19 cellular contexts compared by ENCODE assay signal in the genomic region with DNA sequence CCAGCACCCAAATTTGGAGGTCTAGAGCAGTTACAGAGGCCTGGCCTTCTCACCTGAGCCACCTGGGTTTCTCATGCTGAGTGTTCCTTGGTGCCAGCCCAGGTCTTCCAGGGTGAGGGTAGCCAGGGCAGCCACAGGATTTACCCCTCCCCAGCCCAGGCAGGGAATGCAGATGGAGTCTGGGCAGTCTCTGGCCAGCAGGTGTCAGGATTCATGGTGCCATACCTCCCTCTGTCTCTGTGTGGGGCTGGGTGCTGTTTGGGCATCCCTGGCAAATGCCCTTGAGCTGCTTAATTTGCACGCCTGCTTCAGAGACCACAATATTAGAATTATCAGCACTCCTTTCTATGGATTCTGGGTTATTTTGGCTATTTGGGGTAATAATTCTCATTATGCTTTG.
A peak's percentile ranks its signal among the peaks of the same experiment; 100 is the strongest.
DNase-seq lines count a peak whose midpoint lies in the region; ATAC-seq, FAIRE-seq and TF ChIP-seq lines count a peak whose summit lies in the region.
"Had no signal": no experiment of that assay in that cellular context is flagged by ENCODE, and none has a peak within 500 bp of the region (broad histone marks: within the 10 kb centered on the region; RNA-seq: fewer than 3 reads in every experiment).

No MANE protein-coding gene starts in this region.

- TF ChIP-seq EP300 in H1 (IDR thresholded peaks at IDR 0.05; ENCODE audit: borderline replicate concordance in 1 of 2, low read depth in 2 of 2, low read length in 2 of 2), result no peak

- no peaks in the 10 kb centered on the region for H3K79me1 ChIP-seq in H1 (ENCODE audit: low read depth, low read length)

- H4K91ac ChIP-seq in H1 (replicated peaks; ENCODE audit: insufficient read length, low read length), result no peak overlapping the region

- no peaks in the 10 kb centered on the region for H3K23me2 ChIP-seq in H1 (ENCODE audit: low read depth, low read length)

- H4K8ac ChIP-seq in H1 (ENCODE audit: extremely low read depth, insufficient read depth, low read length), result no peak overlapping the region

- no peak overlapping the region for H2BK12ac ChIP-seq in H1 (ENCODE audit: low read depth, low read length)

- no peak overlapping the region for H4K5ac ChIP-seq in H1 (ENCODE audit: insufficient read length, low read depth, low read length)

- no peaks in the 10 kb centered on the region for H3K4me1 ChIP-seq in H1 (replicated peaks in 1 of 4; ENCODE audit: control insufficient read depth in 3 of 4, insufficient read depth in 4 of 4, low read length in 3 of 4)
- H3K4me1 ChIP-seq in right lobe of liver, result peaks cover 0 to 19% (median 8%) of the 10 kb centered on the region in 4 donors
- H3K4me1 ChIP-seq: left ventricle myocardium inferior, right atrium auricular region had no signal

- no peaks in the 10 kb centered on the region for H4K20me1 ChIP-seq in H1 (replicated peaks in 1 of 2; ENCODE audit: control insufficient read depth in 1 of 2, insufficient read depth in 2 of 2, low read length in 2 of 2)

- H3K4ac ChIP-seq in H1 (replicated peaks; ENCODE audit: insufficient read length, low read depth, low read length), result no peak overlapping the region

- no peak overlapping the region for H3K9ac ChIP-seq in H1 (replicated peaks in 1 of 4; ENCODE audit: extremely low read depth in 1 of 4, low read depth in 3 of 4, low read length in 3 of 4)

- H3K9me3 Mint-ChIP-seq in HFFc6, result no peaks in the 10 kb centered on the region; the same call in 1 of the 2 replicates

- H2AK5ac ChIP-seq in H1 (ENCODE audit: low read depth, low read length), result no peak overlapping the region

- peaks cover 4% of the 10 kb centered on the region for H3K27me3 Mint-ChIP-seq in HFFc6 (ENCODE audit: insufficient read depth)
- H3K27me3 Mint-ChIP-seq: activated CD8-positive, alpha-beta memory T cell treated with anti-CD3 and anti-CD28 coated beads, Interleukin-2, amount 10 ng/mL, durations not matched to agents 7 days and 5 days; dendritic cell treated with granulocyte-macrophage colony-stimulating factor and Interleukin-4, amounts not matched to agents 40 ng/mL and 50 ng/mL, for 4 days had no signal

- POLR2A ChIA-PET in H1 (lab: Charles Lee; ENCODE audit: partially characterized antibody), result no interaction called here

- H3K27ac Mint-ChIP-seq in HFFc6, result no peak overlapping the region
- H3K27ac Mint-ChIP-seq: activated CD8-positive, alpha-beta memory T cell treated with anti-CD3 and anti-CD28 coated beads, Interleukin-2, amount 10 ng/mL, durations not matched to agents 7 days and 5 days; brain; dendritic cell treated with granulocyte-macrophage colony-stimulating factor and Interleukin-4, amounts not matched to agents 40 ng/mL and 50 ng/mL, for 4 days had no signal

- no peak overlapping the region for H2BK120ac ChIP-seq in H1 (replicated peaks; ENCODE audit: low read depth, low read length)

- no peak overlapping the region for H2BK20ac ChIP-seq in H1 (ENCODE audit: low read length)

- H3K14ac ChIP-seq in H1 (ENCODE audit: insufficient read length), result no peak overlapping the region

- 0 out of 2 replicates have a peak, but pooled peaks cover under 1% of the 10 kb centered on the region for H3K36me3 Mint-ChIP-seq in HFFc6 (ENCODE audit: low read depth)
- H3K36me3 Mint-ChIP-seq: activated CD8-positive, alpha-beta memory T cell treated with anti-CD3 and anti-CD28 coated beads, Interleukin-2, amount 10 ng/mL, durations not matched to agents 7 days and 5 days; brain had no signal

- DNase-seq in AG20443 (ENCODE audit: low spot score) (peak; percentile 28), HFFc6 (no peak), H1 (ENCODE audit: low read depth in 1 of 2, low spot score in 2 of 2) (no peak), right lobe of liver (peak in 1 of 3 donors; percentile 38), C1 segment of cervical spinal cord (lab: John Stamatoyannopoulos, UW) (no peak), NCI-H1105 (lab: John Stamatoyannopoulos, UW) (no peak)
- no peak for DNase-seq in activated naive CD4-positive, alpha-beta T cell treated with anti-CD3 and anti-CD28 coated beads, Interleukin-2, amount 50 U/mL, for 16 hours
- DNase-seq: activated CD4-positive, CD25-positive, alpha-beta regulatory T cell treated with anti-CD3 and anti-CD28 coated beads, Interleukin-2, amount 50 U/mL, for 72 hours; activated CD8-positive, alpha-beta memory T cell treated with anti-CD3 and anti-CD28 coated beads, Interleukin-2, amount 10 ng/mL, durations not matched to agents 7 days and 5 days; left ventricle myocardium inferior; MM.1S; nucleus accumbens; T-helper 9 cell had no signal

- WGBS in H1 (ENCODE audit: extremely low coverage in 1 of 2, insufficient coverage in 1 of 2, insufficient read length in 1 of 2, insufficient replicate concordance in 2 of 2, low coverage in 1 of 2, low lambda C conversion rate in 2 of 2, missing lambda C conversion rate in 1 of 2), 2 experiments, result 64% methylated on average over 1 of the region's 1 CpG; no CpG with 5 or more reads in 1 of the 2 experiments
- WGBS in right lobe of liver (ENCODE audit: insufficient coverage, low coverage, low lambda C conversion rate, missing lambda C conversion rate), result 75% methylated on average over 1 of the region's 1 CpG

- ATAC-seq in right lobe of liver (peak; percentile 80 to 92 (median 84)), GM18502 (IDR thresholded peaks at IDR 0.05; ENCODE audit: poor library complexity, unreplicated experiment) (no peak)
- ATAC-seq: activated CD8-positive, alpha-beta memory T cell treated with anti-CD3 and anti-CD28 coated beads, Interleukin-2, amount 10 ng/mL, durations not matched to agents 7 days and 5 days had no signal

- H3K27ac ChIP-seq in H1 (ENCODE audit: low read depth, low read length) (no peak overlapping the region), right lobe of liver (no peak overlapping the region)
- H3K27ac ChIP-seq: left ventricle myocardium inferior, right atrium auricular region had no signal

- H3K36me3 ChIP-seq in H1 (ENCODE audit: control insufficient read depth in 2 of 4, insufficient read depth in 4 of 4, low read length in 3 of 4), result no peaks in the 10 kb centered on the region
- H3K36me3 ChIP-seq in right lobe of liver, result no peaks in the 10 kb centered on the region
- H3K36me3 ChIP-seq: left ventricle myocardium inferior, right atrium auricular region had no signal

- H2BK5ac ChIP-seq in H1 (ENCODE audit: low read depth, low read length), result 0 out of 2 replicates have a peak overlapping the region, but pooled peaks have one; percentile 12

- no peak overlapping the region for H3K18ac ChIP-seq in H1 (ENCODE audit: extremely low read depth, low read length)

- H3K79me2 ChIP-seq in H1 (ENCODE audit: control insufficient read depth in 1 of 2, insufficient read depth in 2 of 2, low read length in 2 of 2), result no peaks in the 10 kb centered on the region

- FAIRE-seq in H1 (lab: Jason Lieb, UNC), result no peak
- FAIRE-seq: frontal cortex, GM18507 had no signal

- H3K56ac ChIP-seq in H1 (replicated peaks; ENCODE audit: insufficient read length, low read depth, low read length), result no peak overlapping the region

- TF ChIP-seq POLR2A in H1 (IDR thresholded peaks at IDR 0.05; ENCODE audit: control extremely low read depth in 1 of 2, low read depth in 2 of 2, low read length in 2 of 2) (no peak), right lobe of liver (IDR thresholded peaks at IDR 0.05) (no peak)

- H3K27me3 ChIP-seq in H1 (replicated peaks in 1 of 4; ENCODE audit: control insufficient read depth in 3 of 4, extremely low read depth in 1 of 4, insufficient read depth in 3 of 4, low read length in 3 of 4), result no peaks in the 10 kb centered on the region
- no peaks in the 10 kb centered on the region for H3K27me3 ChIP-seq in right lobe of liver
- H3K27me3 ChIP-seq: right atrium auricular region had no signal

- H3K4me1 Mint-ChIP-seq in HFFc6 (ENCODE audit: low read depth), result no peaks in the 10 kb centered on the region
- H3K4me1 Mint-ChIP-seq: activated CD8-positive, alpha-beta memory T cell treated with anti-CD3 and anti-CD28 coated beads, Interleukin-2, amount 10 ng/mL, durations not matched to agents 7 days and 5 days; brain had no signal

- no peak overlapping the region for H3K4me3 Mint-ChIP-seq in HFFc6
- H3K4me3 Mint-ChIP-seq: activated CD8-positive, alpha-beta memory T cell treated with anti-CD3 and anti-CD28 coated beads, Interleukin-2, amount 10 ng/mL, durations not matched to agents 7 days and 5 days; brain; dendritic cell treated with granulocyte-macrophage colony-stimulating factor and Interleukin-4, amounts not matched to agents 40 ng/mL and 50 ng/mL, for 4 days had no signal

- no peak overlapping the region for H2AFZ ChIP-seq in H1 (ENCODE audit: low read length)

- CTCF ChIA-PET in H1 (lab: Charles Lee; ENCODE audit: partially characterized antibody), result interaction anchor here (0.7 to 1.7 kb wide), 13 partner anchors 11 to 98 kb away, joined by 3 to 5 read pairs (median 4); no protein-coding TSS in a partner anchor

- H3K23ac ChIP-seq in H1 (ENCODE audit: insufficient read length), result no peak overlapping the region

- no peaks in the 10 kb centered on the region; a peak in 1 of 4 replicates for H3K9me3 ChIP-seq in H1 (ENCODE audit: insufficient read depth in 2 of 2, low read depth in 1 of 2, low read length in 1 of 2)
- H3K9me3 ChIP-seq in right lobe of liver, result no peaks in the 10 kb centered on the region
- H3K9me3 ChIP-seq: left ventricle myocardium inferior, right atrium auricular region had no signal

- no peak overlapping the region for H2BK15ac ChIP-seq in H1 (ENCODE audit: low read length)

- TF ChIP-seq CTCF in HFFc6 (IDR thresholded peaks at IDR 0.05) (peak; percentile 57; the same call in 1 of the 2 replicates), H1 (IDR thresholded peaks at IDR 0.05; ENCODE audit: control extremely low read depth in 1 of 3, insufficient read depth in 1 of 3, low read depth in 1 of 3, low read length in 3 of 3) (peak; percentile 62 to 79 (median 74)), right lobe of liver (IDR thresholded peaks at IDR 0.05) (peak; percentile 54 to 57 (median 56))

- H3K4me3 ChIP-seq in H1 (ENCODE audit: extremely low read depth in 1 of 4, insufficient read depth in 2 of 4, low read depth in 3 of 4, low read length in 4 of 4) (no peak overlapping the region), right lobe of liver (no peak overlapping the region)
- H3K4me3 ChIP-seq: left ventricle myocardium inferior, right atrium auricular region had no signal

- peak; percentile 40 to 58; a peak in 3 of 4 replicates for TF ChIP-seq RAD21 in H1 (IDR thresholded peaks at IDR 0.05 in 1 of 2, conservative IDR thresholded peaks at IDR 0.05 in 1 of 2; ENCODE audit: low read depth in 2 of 2, low read length in 2 of 2)

- H3K4me2 ChIP-seq in H1 (ENCODE audit: insufficient read depth in 1 of 2, low read depth in 2 of 2, low read length in 2 of 2), result no peak overlapping the region

- intact Hi-C loops in right lobe of liver (cut with DNase I), result no loop called here

TF ChIP-seq in H1, 55 proteins besides CTCF, POLR2A, EP300 and RAD21 (continues in another document):
- peak; percentile 30; the same call in 1 of the 2 replicates for TF ChIP-seq TEAD4 (IDR thresholded peaks at IDR 0.05; ENCODE audit: low read depth, low read length)
- no peak for TF ChIP-seq KDM5A (IDR thresholded peaks at IDR 0.05; ENCODE audit: low read length)
- TF ChIP-seq RBBP5 (IDR thresholded peaks at IDR 0.05; ENCODE audit: borderline replicate concordance, low read depth, low read length), result no peak
- TF ChIP-seq, protein P1, sequence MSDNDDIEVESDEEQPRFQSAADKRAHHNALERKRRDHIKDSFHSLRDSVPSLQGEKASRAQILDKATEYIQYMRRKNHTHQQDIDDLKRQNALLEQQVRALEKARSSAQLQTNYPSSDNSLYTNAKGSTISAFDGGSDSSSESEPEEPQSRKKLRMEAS (IDR thresholded peaks at IDR 0.05), result no peak
